8 cellular contexts compared by ENCODE assay signal in genomic region chr19:50803633-50804419, GRCh38. TPM values are rescaled to one million over a fixed set of nuclear protein-coding genes. Genes with fewer than 3 reads are reported as not detected.
DNase-seq lines count a peak whose midpoint lies in the region; ATAC-seq, FAIRE-seq and TF ChIP-seq lines count a peak whose summit lies in the region.

No MANE protein-coding gene starts in this region.

- H3K9me3 ChIP-seq in adrenal gland (replicated peaks in 1 of 3) = no peaks in the 10 kb centered on the region

- no peak for TF ChIP-seq CTCF in adrenal gland (IDR thresholded peaks at IDR 0.05)
- no peak for TF ChIP-seq CTCF in D721Med (IDR thresholded peaks at IDR 0.05; ENCODE audit: insufficient read depth, missing control alignments)

- peaks cover 0 to 11% of the 10 kb centered on the region in 2 donors for H3K36me3 ChIP-seq in adrenal gland (replicated peaks in 1 of 2)

- no peak for TF ChIP-seq POLR2A in adrenal gland (IDR thresholded peaks at IDR 0.05)

- WGBS in adrenal gland, 4 donors = 0 to 1% (median 1%) methylated on average over 20 to 40 of the region's 40 CpGs

- H3K27ac ChIP-seq in adrenal gland = peak overlapping the region; percentile 73 to 98 (median 95)

- intact Hi-C loops in adrenal gland (cut with DNase I) = no loop called here

- DNase-seq in AG08396 (ENCODE audit: low spot score) = peak; percentile 51
- peak; percentile 60 for DNase-seq in NCI-H446 treated with DMSO at 0.1 percent for 48 hours (lab: John Stamatoyannopoulos, UW)
- DNase-seq in adrenal gland = no peak
- peak; percentile 64 for DNase-seq in iPS-NIHi11 (ENCODE audit: low spot score)
- peak; percentile 52 for DNase-seq in stimulated activated CD4-positive, alpha-beta T cell treated with anti-CD3 and anti-CD28 coated beads, Interleukin-4, amount 100 ng/mL, for 24 hours
- DNase-seq in D721Med (ENCODE audit: insufficient read length, low spot score) = no peak

- H3K4me3 ChIP-seq in adrenal gland = peak overlapping the region; percentile 54 to 93 (median 75)

- H3K27me3 ChIP-seq in adrenal gland = no peaks in the 10 kb centered on the region

- H3K4me1 ChIP-seq in adrenal gland (replicated peaks in 1 of 2) = peaks cover 13 to 22% of the 10 kb centered on the region in 2 donors

- FAIRE-seq in D721Med (lab: Jason Lieb, UNC) = no peak

- ATAC-seq in GM21390 (IDR thresholded peaks at IDR 0.05; ENCODE audit: unreplicated experiment) = peak; percentile 17
- ATAC-seq in GM19328 (IDR thresholded peaks at IDR 0.05; ENCODE audit: unreplicated experiment) = no peak

RNA-seq across cellular contexts. Expression of gene ACP4, which starts 13.6 kb away (rescaled TPM):
- not detected for total RNA-seq in adrenal gland
- not detected for polyA plus RNA-seq in adrenal gland

RNA-seq across cellular contexts. Expression of gene KLK1, which starts 19.8 kb away (rescaled TPM):
- 1 to 10 TPM in 6 of 8 donors, not detected in 2; 1.4 to 8.6 (median 2.4) TPM for total RNA-seq in adrenal gland
- polyA plus RNA-seq in adrenal gland = 10 to 100 TPM in 2 of 3 donors, 1 to 10 TPM in 1; 1.1 to 26.5 (median 11.2) TPM

RNA-seq across cellular contexts. Expression of gene KLK15, which starts 29.5 kb away (rescaled TPM):
- 1 to 10 TPM in 4 of 8 donors, under 1 TPM in 2, not detected in 2; 0.32 to 5.1 (median 1.3) TPM for total RNA-seq in adrenal gland
- polyA plus RNA-seq in adrenal gland = 1 to 10 TPM in 1 of 3 donors, under 1 TPM in 2; 0.15 to 1.7 (median 0.34) TPM

RNA-seq across cellular contexts. Expression of gene GPR32, which starts 33.6 kb away (rescaled TPM):
- not detected for total RNA-seq in adrenal gland
- not detected for polyA plus RNA-seq in adrenal gland

RNA-seq across cellular contexts. Expression of gene KLK3, which starts 50.9 kb away (rescaled TPM):
- 1 to 10 TPM in 2 of 8 donors, under 1 TPM in 2, not detected in 4; 0.31 to 4.8 (median 2.5) TPM for total RNA-seq in adrenal gland
- 10 to 100 TPM in 1 of 3 donors, 1 to 10 TPM in 1, under 1 TPM in 1; 0.35 to 26.0 (median 1.3) TPM for polyA plus RNA-seq in adrenal gland

Comparison
In these comparisons a context has a peak if more than half of its experiments do, and no peak if none do; other contexts are left out.
1. DNase-seq: peak in AG08396 (single experiment), NCI-H446 treated with DMSO at 0.1 percent for 48 hours (single experiment), iPS-NIHi11 (single experiment) and stimulated activated CD4-positive, alpha-beta T cell treated with anti-CD3 and anti-CD28 coated beads, Interleukin-4, amount 100 ng/mL, for 24 hours (single experiment); none in adrenal gland (0 of 7) and D721Med (single experiment).